In genomic region chr22:19974935-19975706, GRCh38 we compare ENCODE assay signal across 1 cellular context.
A peak's percentile ranks its signal among the peaks of the same experiment; 100 is the strongest.
TF ChIP-seq lines count a peak whose summit lies in the region.

No MANE protein-coding gene starts in this region.

TF ChIP-seq in K562, 482 proteins besides CTCF, POLR2A, EP300 and RAD21 (continues in another document):
- TF ChIP-seq ZKSCAN1 (IDR thresholded peaks at IDR 0.05; ENCODE audit: low read depth, low read length) (peak; percentile 17; the same call in 1 of the 2 replicates), ATF1 (CRISPR knock-in tag; IDR thresholded peaks at IDR 0.05) (0 out of 2 replicates have a peak, but pooled peaks have one; percentile 1), ATF1 (tag; IDR thresholded peaks at IDR 0.05) (peak; percentile 47), SUPT5H (IDR thresholded peaks at IDR 0.05) (peak; percentile 49), MAX (CRISPR knock-in tag; IDR thresholded peaks at IDR 0.05) (no peak), KLF1 (tag; IDR thresholded peaks at IDR 0.05) (0 out of 2 replicates have a peak, but pooled peaks have one; percentile 14), NONO (IDR thresholded peaks at IDR 0.05; ENCODE audit: low read depth in 2 of 2, low read length in 1 of 2) (no peak), ETS2 (tag; IDR thresholded peaks at IDR 0.05; ENCODE audit: borderline replicate concordance, poor library complexity, severe bottlenecking) (no peak), JUNB (CRISPR knock-in tag; conservative IDR thresholded peaks at IDR 0.05) (no peak), THAP12 (CRISPR knock-in tag; IDR thresholded peaks at IDR 0.05) (peak; percentile 40; the same call in 1 of the 2 replicates), TFAM (CRISPR knock-in tag; conservative IDR thresholded peaks at IDR 0.05) (no peak), RREB1 (CRISPR knock-in tag; IDR thresholded peaks at IDR 0.05) (no peak), DPF2 (IDR thresholded peaks at IDR 0.05) (peak; percentile 85), ILK (tag; IDR thresholded peaks at IDR 0.05; ENCODE audit: borderline replicate concordance, low read depth) (no peak), DNMT1 (IDR thresholded peaks at IDR 0.05) (peak; percentile 15; the same call in 1 of the 2 replicates), SOX6 (IDR thresholded peaks at IDR 0.05) (peak; percentile 7; the same call in 1 of the 2 replicates), ZNF165 (CRISPR knock-in tag; IDR thresholded peaks at IDR 0.05; ENCODE audit: borderline replicate concordance) (no peak), SIN3A (IDR thresholded peaks at IDR 0.05; ENCODE audit: borderline replicate concordance in 2 of 2, control insufficient read depth in 1 of 2, low read depth in 2 of 2, low read length in 2 of 2) (peak in 1 of 2 experiments; percentile 23; a peak in 1 of 4 replicates), NFE2 (IDR thresholded peaks at IDR 0.05; ENCODE audit: low read depth) (peak; percentile 88), CREM (IDR thresholded peaks at IDR 0.05; ENCODE audit: low read depth) (no peak), CHD2 (IDR thresholded peaks at IDR 0.05; ENCODE audit: low read depth, low read length) (0 out of 2 replicates have a peak, but pooled peaks have one; percentile 0), BCLAF1 (IDR thresholded peaks at IDR 0.05; ENCODE audit: borderline replicate concordance in 1 of 2, control insufficient read depth in 1 of 2, low read depth in 2 of 2, low read length in 1 of 2) (no peak), BHLHE40 (IDR thresholded peaks at IDR 0.05; ENCODE audit: low read length) (peak; percentile 69), ZBTB8A (IDR thresholded peaks at IDR 0.05; ENCODE audit: partially characterized antibody) (no peak), ZNF507 (tag; conservative IDR thresholded peaks at IDR 0.05) (no peak), SMARCE1 (IDR thresholded peaks at IDR 0.05) (peak; percentile 66; the same call in 1 of the 2 replicates), ZNF175 (CRISPR knock-in tag; IDR thresholded peaks at IDR 0.05; ENCODE audit: low read depth) (no peak), ZNF280A (IDR thresholded peaks at IDR 0.05; ENCODE audit: low read depth, partially characterized antibody) (peak; percentile 30), MITF (IDR thresholded peaks at IDR 0.05) (no peak), ZNF280B (CRISPR knock-in tag; IDR thresholded peaks at IDR 0.05) (no peak), PHB (CRISPR knock-in tag; IDR thresholded peaks at IDR 0.05) (0 out of 2 replicates have a peak, but pooled peaks have one; percentile 6)
- TF ChIP-seq, protein P1, sequence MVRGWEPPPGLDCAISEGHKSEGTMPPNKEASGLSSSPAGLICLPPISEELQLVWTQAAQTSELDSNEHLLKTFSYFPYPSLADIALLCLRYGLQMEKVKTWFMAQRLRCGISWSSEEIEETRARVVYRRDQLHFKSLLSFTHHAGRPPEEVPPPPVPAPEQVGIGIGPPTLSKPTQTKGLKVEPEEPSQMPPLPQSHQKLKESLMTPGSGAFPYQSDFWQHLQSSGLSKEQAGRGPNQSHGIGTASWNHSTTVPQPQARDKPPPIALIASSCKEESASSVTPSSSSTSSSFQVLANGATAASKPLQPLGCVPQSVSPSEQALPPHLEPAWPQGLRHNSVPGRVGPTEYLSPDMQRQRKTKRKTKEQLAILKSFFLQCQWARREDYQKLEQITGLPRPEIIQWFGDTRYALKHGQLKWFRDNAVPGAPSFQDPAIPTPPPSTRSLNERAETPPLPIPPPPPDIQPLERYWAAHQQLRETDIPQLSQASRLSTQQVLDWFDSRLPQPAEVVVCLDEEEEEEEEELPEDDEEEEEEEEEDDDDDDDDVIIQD (CRISPR knock-in tag; IDR thresholded peaks at IDR 0.05) = no peak
- TF ChIP-seq, protein P2, sequence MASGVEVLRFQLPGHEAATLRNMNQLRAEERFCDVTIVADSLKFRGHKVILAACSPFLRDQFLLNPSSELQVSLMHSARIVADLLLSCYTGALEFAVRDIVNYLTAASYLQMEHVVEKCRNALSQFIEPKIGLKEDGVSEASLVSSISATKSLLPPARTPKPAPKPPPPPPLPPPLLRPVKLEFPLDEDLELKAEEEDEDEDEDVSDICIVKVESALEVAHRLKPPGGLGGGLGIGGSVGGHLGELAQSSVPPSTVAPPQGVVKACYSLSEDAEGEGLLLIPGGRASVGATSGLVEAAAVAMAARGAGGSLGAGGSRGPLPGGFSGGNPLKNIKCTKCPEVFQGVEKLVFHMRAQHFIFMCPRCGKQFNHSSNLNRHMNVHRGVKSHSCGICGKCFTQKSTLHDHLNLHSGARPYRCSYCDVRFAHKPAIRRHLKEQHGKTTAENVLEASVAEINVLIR (CRISPR knock-in tag; IDR thresholded peaks at IDR 0.05) = no peak
- TF ChIP-seq, protein P3, sequence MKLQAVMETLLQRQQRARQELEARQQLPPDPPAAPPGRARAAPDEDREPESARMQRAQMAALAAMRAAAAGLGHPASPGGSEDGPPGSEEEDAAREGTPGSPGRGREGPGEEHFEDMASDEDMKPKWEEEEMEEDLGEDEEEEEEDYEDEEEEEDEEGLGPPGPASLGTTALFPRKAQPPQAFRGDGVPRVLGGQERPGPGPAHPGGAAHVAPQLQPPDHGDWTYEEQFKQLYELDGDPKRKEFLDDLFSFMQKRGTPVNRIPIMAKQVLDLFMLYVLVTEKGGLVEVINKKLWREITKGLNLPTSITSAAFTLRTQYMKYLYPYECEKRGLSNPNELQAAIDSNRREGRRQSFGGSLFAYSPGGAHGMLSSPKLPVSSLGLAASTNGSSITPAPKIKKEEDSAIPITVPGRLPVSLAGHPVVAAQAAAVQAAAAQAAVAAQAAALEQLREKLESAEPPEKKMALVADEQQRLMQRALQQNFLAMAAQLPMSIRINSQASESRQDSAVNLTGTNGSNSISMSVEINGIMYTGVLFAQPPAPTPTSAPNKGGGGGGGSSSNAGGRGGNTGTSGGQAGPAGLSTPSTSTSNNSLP (IDR thresholded peaks at IDR 0.05; ENCODE audit: borderline replicate concordance, low read depth, low read length) = no peak
- TF ChIP-seq, protein P4, sequence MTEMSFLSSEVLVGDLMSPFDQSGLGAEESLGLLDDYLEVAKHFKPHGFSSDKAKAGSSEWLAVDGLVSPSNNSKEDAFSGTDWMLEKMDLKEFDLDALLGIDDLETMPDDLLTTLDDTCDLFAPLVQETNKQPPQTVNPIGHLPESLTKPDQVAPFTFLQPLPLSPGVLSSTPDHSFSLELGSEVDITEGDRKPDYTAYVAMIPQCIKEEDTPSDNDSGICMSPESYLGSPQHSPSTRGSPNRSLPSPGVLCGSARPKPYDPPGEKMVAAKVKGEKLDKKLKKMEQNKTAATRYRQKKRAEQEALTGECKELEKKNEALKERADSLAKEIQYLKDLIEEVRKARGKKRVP (CRISPR knock-in tag; IDR thresholded peaks at IDR 0.05) = 0 out of 2 replicates have a peak, but pooled peaks have one; percentile 6
